In the genomic region with DNA sequence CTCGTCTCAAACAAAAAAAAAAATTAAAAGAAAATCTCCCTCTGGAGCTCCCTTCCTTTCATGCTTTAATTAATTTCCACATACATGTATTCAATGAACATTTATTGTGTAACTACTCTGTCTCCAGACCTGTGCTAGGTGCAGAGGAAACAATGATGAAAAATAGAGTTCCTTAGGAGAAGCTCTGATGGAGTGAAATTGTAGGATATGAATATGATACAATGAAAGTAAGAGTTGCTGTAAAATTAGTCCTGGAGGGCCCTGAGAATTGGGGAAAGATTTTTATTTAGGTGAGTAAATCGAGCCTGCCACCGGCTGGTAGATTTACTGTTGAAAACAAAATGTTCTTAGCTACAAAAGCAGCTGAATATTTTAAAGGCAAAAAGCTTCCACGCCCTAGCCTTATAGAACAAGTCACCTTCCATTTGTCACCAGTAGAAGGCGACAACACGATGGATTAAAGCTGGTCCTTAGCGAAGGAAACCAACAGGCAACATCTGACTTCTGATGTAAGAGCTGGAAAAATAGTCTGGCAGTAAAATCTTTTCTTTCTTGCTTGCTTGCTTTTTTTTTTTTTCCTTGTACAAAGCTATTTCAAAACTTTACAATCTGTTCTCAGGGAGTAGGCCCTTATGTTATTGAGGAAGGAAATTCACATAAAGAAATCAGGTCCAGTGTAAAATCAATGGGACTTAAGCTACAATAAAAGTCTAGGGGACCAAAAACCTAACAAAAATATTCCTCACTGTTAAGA, we compare ENCODE assay signal across 8 cellular contexts.
DNase-seq lines count a peak whose midpoint lies in the region; ATAC-seq lines count a peak whose summit lies in the region.

No MANE protein-coding gene starts in this region.

- DNase-seq in CD1c-positive myeloid dendritic cell (ENCODE audit: extremely low spot score) (peak; percentile 46), NCI-H526 treated with DMSO at 0.1 percent for 48 hours (lab: John Stamatoyannopoulos, UW) (peak; percentile 35), amniotic epithelial cell (ENCODE audit: low read depth) (peak; percentile 92), left cardiac atrium (peak; percentile 37), putamen (ENCODE audit: low spot score) (peak; percentile 76)
- DNase-seq in activated CD8-positive, alpha-beta memory T cell treated with anti-CD3 and anti-CD28 coated beads for 24 hours, result no peak

- intact Hi-C loops in left cardiac atrium (cut with DNase I), result loop anchor here (5.0 to 10.0 kb wide), 5 partner anchors 80 to 550 kb away; partner anchors contain the start of gene ROR1 (in 1 of the 2)

- ATAC-seq in GM18858 (IDR thresholded peaks at IDR 0.05; ENCODE audit: unreplicated experiment), result peak; percentile 63
- peak; percentile 55 for ATAC-seq in HG03565 (IDR thresholded peaks at IDR 0.05; ENCODE audit: unreplicated experiment)
- peak; percentile 83 to 90 for ATAC-seq in left cardiac atrium
